Comparison of ENCODE assay signal across 8 cellular contexts in the genomic region with DNA sequence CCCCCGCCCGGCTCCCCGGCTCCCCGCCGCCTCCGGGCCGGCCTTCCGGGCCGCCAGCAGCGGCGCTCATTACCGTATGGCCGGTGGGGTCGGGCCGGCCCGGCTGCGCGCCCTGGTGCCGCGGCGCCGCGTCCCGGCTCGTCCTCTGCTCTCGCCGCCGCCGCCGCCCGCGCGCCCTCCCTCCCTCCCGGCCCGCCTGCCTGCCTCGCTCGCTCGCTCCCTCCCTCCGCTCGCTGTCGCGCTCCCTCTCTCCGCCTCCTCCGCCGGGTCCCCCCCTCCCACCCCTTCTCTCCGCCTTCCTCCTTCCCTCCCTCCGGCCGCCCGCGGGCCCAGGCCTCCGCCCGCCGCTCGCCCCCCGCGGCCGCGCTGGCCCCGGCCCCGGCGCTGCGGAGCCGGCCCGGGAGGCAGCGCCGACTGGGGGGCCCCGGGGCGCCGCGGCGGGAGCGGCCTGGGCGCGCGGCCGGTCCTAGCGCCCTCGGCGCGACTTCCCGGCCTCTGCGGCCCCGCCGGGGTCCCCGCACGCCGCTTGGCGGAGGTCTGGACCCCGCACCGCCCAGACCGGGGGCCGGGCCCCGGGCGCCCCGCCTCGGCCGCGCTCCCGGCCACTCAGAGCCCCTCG. TPM values are rescaled to one million over a fixed set of nuclear protein-coding genes. Genes with fewer than 3 reads are reported as not detected.
DNase-seq lines count a peak whose midpoint lies in the region; ATAC-seq lines count a peak whose summit lies in the region.

A gene (minus strand): TSS at position 173 of the 619 bp plus-strand sequence. CDS start 27,941 bp downstream, outside the sequence.

- peaks cover under 1% of the 10 kb centered on the region for H3K36me3 Mint-ChIP-seq in activated CD4-positive, alpha-beta T cell treated with anti-CD3 and anti-CD28 coated beads for 36 hours (ENCODE audit: low read depth)

- intact Hi-C loops in activated CD4-positive, alpha-beta T cell treated with anti-CD3 and anti-CD28 coated beads for 36 hours (cut with DNase I, micrococcal nuclease) = loop anchor here (1.0 to 5.0 kb wide), 10 partner anchors 20 to 330 kb away; a partner anchor contains a TSS
- intact Hi-C loops in left colon (cut with DNase I, micrococcal nuclease) = no loop called here

- H3K27me3 Mint-ChIP-seq in activated CD4-positive, alpha-beta T cell treated with anti-CD3 and anti-CD28 coated beads for 36 hours = no peaks in the 10 kb centered on the region

- POLR2A ChIA-PET in activated CD4-positive, alpha-beta T cell treated with anti-CD3 and anti-CD28 coated beads for 36 hours (lab: Charles Lee) = no interaction called here

- H3K4me1 Mint-ChIP-seq in activated CD4-positive, alpha-beta T cell treated with anti-CD3 and anti-CD28 coated beads for 36 hours = peaks cover 39% of the 10 kb centered on the region

- CTCF ChIA-PET in activated CD4-positive, alpha-beta T cell treated with anti-CD3 and anti-CD28 coated beads for 36 hours (lab: Charles Lee) = interaction anchor here (0.8 to 2.6 kb wide), 5 partner anchors 21 to 40 kb away, joined by 3 to 11 read pairs (median 3); no protein-coding TSS in a partner anchor

- H3K27ac Mint-ChIP-seq in activated CD4-positive, alpha-beta T cell treated with anti-CD3 and anti-CD28 coated beads for 36 hours = no peak within 1 kb of the TSS

- peak; percentile 29 for ATAC-seq in HG02763 (IDR thresholded peaks at IDR 0.05; ENCODE audit: unreplicated experiment)
- peak; percentile 32 for ATAC-seq in activated CD4-positive, alpha-beta T cell treated with anti-CD3 and anti-CD28 coated beads for 36 hours
- peak; percentile 39 for ATAC-seq in left colon

- DNase-seq in NCI-H2081 (lab: John Stamatoyannopoulos, UW) (peak; percentile 76 to 84), NCI-H2081 treated with DMSO at 0.1 percent for 48 hours (lab: John Stamatoyannopoulos, UW) (no peak), NCI-H1694 treated with DMSO at 0.1 percent for 48 hours (lab: John Stamatoyannopoulos, UW) (peak; percentile 43), dedifferentiated amniotic fluid mesenchymal stem cell (ENCODE audit: extremely low spot score) (peak; percentile 47), left colon (peak; percentile 58 to 77)
- DNase-seq in activated CD4-positive, alpha-beta T cell treated with anti-CD3 and anti-CD28 coated beads for 36 hours = peak; percentile 82
- peak; percentile 69 to 73 for DNase-seq in stimulated activated CD4-positive, alpha-beta T cell treated with anti-CD3 and anti-CD28 coated beads, Interleukin-2, amount 100 ng/mL, for 24 hours

- no peaks in the 10 kb centered on the region for H3K9me3 Mint-ChIP-seq in activated CD4-positive, alpha-beta T cell treated with anti-CD3 and anti-CD28 coated beads for 36 hours (ENCODE audit: low read depth)

- H3K4me3 Mint-ChIP-seq in activated CD4-positive, alpha-beta T cell treated with anti-CD3 and anti-CD28 coated beads for 36 hours = peak within 1 kb of the TSS; percentile 75

RNA-seq across cellular contexts. Expression of the gene that starts here (rescaled TPM):
- total RNA-seq in activated CD4-positive, alpha-beta T cell treated with anti-CD3 and anti-CD28 coated beads for 36 hours = 10 to 100 TPM; 62.3 to 76.2 TPM
- total RNA-seq in left colon = 10 to 100 TPM; 27.3 to 27.8 TPM

Comparison
In these comparisons a context has a peak if more than half of its experiments do, and no peak if none do; other contexts are left out.
1. intact Hi-C loops: an anchor here in activated CD4-positive, alpha-beta T cell treated with anti-CD3 and anti-CD28 coated beads for 36 hours (1.0 to 5.0 kb wide); none called in left colon.